In the genomic region with DNA sequence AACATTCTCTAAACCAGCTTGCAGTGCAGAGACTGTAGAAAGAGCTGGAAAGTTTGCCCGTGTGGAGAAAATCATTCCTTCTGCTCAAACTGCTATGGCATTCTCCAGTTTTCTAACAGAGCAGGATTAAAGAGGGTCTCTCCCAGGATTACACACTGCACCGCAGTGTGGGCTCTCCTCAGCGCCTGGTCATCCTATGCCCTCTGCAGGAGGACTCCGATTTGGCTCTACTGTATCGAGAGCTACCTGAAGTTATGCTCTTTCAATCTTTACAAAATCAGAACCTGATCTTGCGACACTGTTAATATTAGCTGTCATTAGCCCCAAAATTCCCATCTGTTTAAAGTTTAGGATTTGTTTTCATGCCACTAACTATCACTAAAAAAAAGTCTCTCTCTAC, we compare ENCODE assay signal across 1 cellular context.
TF ChIP-seq lines count a peak whose summit lies in the region.

No MANE protein-coding gene starts in this region.

TF ChIP-seq in HepG2, 621 proteins besides CTCF, POLR2A, EP300 and RAD21:
- TF ChIP-seq, protein P1, sequence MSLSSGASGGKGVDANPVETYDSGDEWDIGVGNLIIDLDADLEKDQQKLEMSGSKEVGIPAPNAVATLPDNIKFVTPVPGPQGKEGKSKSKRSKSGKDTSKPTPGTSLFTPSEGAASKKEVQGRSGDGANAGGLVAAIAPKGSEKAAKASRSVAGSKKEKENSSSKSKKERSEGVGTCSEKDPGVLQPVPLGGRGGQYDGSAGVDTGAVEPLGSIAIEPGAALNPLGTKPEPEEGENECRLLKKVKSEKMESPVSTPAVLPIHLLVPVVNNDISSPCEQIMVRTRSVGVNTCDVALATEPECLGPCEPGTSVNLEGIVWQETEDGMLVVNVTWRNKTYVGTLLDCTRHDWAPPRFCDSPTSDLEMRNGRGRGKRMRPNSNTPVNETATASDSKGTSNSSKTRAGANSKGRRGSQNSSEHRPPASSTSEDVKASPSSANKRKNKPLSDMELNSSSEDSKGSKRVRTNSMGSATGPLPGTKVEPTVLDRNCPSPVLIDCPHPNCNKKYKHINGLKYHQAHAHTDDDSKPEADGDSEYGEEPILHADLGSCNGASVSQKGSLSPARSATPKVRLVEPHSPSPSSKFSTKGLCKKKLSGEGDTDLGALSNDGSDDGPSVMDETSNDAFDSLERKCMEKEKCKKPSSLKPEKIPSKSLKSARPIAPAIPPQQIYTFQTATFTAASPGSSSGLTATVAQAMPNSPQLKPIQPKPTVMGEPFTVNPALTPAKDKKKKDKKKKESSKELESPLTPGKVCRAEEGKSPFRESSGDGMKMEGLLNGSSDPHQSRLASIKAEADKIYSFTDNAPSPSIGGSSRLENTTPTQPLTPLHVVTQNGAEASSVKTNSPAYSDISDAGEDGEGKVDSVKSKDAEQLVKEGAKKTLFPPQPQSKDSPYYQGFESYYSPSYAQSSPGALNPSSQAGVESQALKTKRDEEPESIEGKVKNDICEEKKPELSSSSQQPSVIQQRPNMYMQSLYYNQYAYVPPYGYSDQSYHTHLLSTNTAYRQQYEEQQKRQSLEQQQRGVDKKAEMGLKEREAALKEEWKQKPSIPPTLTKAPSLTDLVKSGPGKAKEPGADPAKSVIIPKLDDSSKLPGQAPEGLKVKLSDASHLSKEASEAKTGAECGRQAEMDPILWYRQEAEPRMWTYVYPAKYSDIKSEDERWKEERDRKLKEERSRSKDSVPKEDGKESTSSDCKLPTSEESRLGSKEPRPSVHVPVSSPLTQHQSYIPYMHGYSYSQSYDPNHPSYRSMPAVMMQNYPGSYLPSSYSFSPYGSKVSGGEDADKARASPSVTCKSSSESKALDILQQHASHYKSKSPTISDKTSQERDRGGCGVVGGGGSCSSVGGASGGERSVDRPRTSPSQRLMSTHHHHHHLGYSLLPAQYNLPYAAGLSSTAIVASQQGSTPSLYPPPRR (CRISPR knock-in tag; IDR thresholded peaks at IDR 0.05; ENCODE audit: borderline replicate concordance), result no peak
- TF ChIP-seq, protein P2, sequence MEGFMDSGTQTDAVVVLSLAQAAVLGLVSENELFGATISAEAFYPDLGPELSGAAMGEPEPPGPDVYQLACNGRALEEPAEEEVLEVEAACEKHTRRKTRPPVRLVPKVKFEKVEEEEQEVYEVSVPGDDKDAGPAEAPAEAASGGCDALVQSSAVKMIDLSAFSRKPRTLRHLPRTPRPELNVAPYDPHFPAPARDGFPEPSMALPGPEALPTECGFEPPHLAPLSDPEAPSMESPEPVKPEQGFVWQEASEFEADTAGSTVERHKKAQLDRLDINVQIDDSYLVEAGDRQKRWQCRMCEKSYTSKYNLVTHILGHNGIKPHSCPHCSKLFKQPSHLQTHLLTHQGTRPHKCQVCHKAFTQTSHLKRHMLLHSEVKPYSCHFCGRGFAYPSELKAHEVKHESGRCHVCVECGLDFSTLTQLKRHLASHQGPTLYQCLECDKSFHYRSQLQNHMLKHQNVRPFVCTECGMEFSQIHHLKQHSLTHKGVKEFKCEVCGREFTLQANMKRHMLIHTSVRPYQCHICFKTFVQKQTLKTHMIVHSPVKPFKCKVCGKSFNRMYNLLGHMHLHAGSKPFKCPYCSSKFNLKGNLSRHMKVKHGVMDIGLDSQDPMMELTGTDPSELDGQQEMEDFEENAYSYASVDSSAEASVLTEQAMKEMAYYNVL (CRISPR knock-in tag; IDR thresholded peaks at IDR 0.05; ENCODE audit: borderline replicate concordance), result no peak
- TF ChIP-seq ZNF331 (CRISPR knock-in tag; IDR thresholded peaks at IDR 0.05), result no peak
- no peak for TF ChIP-seq CHCHD3 (CRISPR knock-in tag; IDR thresholded peaks at IDR 0.05)
- no peak for TF ChIP-seq PHF8 (CRISPR knock-in tag; IDR thresholded peaks at IDR 0.05)
- TF ChIP-seq, protein P3, sequence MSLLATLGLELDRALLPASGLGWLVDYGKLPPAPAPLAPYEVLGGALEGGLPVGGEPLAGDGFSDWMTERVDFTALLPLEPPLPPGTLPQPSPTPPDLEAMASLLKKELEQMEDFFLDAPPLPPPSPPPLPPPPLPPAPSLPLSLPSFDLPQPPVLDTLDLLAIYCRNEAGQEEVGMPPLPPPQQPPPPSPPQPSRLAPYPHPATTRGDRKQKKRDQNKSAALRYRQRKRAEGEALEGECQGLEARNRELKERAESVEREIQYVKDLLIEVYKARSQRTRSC (CRISPR knock-in tag; IDR thresholded peaks at IDR 0.05; ENCODE audit: low read depth), result no peak
- no peak for TF ChIP-seq SNAPC2 (CRISPR knock-in tag; IDR thresholded peaks at IDR 0.05)
- no peak for TF ChIP-seq ZFAT (CRISPR knock-in tag; conservative IDR thresholded peaks at IDR 0.05)
- TF ChIP-seq, protein P4, sequence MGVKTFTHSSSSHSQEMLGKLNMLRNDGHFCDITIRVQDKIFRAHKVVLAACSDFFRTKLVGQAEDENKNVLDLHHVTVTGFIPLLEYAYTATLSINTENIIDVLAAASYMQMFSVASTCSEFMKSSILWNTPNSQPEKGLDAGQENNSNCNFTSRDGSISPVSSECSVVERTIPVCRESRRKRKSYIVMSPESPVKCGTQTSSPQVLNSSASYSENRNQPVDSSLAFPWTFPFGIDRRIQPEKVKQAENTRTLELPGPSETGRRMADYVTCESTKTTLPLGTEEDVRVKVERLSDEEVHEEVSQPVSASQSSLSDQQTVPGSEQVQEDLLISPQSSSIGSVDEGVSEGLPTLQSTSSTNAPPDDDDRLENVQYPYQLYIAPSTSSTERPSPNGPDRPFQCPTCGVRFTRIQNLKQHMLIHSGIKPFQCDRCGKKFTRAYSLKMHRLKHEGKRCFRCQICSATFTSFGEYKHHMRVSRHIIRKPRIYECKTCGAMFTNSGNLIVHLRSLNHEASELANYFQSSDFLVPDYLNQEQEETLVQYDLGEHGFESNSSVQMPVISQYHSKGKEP (CRISPR knock-in tag; IDR thresholded peaks at IDR 0.05), result no peak
- TF ChIP-seq SP5 (CRISPR knock-in tag; IDR thresholded peaks at IDR 0.05; ENCODE audit: borderline replicate concordance, low read depth), result no peak
- TF ChIP-seq TMF1 (CRISPR knock-in tag; IDR thresholded peaks at IDR 0.05; ENCODE audit: low read depth), result no peak
- TF ChIP-seq, protein P5, sequence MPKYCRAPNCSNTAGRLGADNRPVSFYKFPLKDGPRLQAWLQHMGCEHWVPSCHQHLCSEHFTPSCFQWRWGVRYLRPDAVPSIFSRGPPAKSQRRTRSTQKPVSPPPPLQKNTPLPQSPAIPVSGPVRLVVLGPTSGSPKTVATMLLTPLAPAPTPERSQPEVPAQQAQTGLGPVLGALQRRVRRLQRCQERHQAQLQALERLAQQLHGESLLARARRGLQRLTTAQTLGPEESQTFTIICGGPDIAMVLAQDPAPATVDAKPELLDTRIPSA (CRISPR knock-in tag; IDR thresholded peaks at IDR 0.05; ENCODE audit: borderline replicate concordance), result no peak
- TF ChIP-seq, protein P6, sequence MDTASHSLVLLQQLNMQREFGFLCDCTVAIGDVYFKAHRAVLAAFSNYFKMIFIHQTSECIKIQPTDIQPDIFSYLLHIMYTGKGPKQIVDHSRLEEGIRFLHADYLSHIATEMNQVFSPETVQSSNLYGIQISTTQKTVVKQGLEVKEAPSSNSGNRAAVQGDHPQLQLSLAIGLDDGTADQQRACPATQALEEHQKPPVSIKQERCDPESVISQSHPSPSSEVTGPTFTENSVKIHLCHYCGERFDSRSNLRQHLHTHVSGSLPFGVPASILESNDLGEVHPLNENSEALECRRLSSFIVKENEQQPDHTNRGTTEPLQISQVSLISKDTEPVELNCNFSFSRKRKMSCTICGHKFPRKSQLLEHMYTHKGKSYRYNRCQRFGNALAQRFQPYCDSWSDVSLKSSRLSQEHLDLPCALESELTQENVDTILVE (CRISPR knock-in tag; IDR thresholded peaks at IDR 0.05), result no peak
- TF ChIP-seq NFYC (CRISPR knock-in tag; IDR thresholded peaks at IDR 0.05), result no peak
